In genomic region chr1:1759456-1760344, GRCh38 we compare ENCODE assay signal across 18 cellular contexts. TPM values are rescaled to one million over a fixed set of nuclear protein-coding genes. Genes with fewer than 3 reads are reported as not detected.
DNase-seq lines count a peak whose midpoint lies in the region; ATAC-seq and TF ChIP-seq lines count a peak whose summit lies in the region.
"Had no signal": no experiment of that assay in that cellular context is flagged by ENCODE, and none has a peak within 500 bp of the region (broad histone marks: within the 10 kb centered on the region; RNA-seq: fewer than 3 reads in every experiment).

No MANE protein-coding gene starts in this region.

- no peaks in the 10 kb centered on the region for H3K9me3 Mint-ChIP-seq in stimulated activated naive B cell treated with anti-CD40 and anti-IgM and Interleukin-4, amounts not matched to agents 10 μg/mL and 1 μg/mL and 100 μg/mL, for 72 hours
- H3K9me3 Mint-ChIP-seq: activated T-helper 17 cell treated with anti-CD3 and anti-CD28 coated beads, Interleukin-2, amount 50 U/mL, for 72 hours had no signal

- no peak for DNase-seq in left ventricle myocardium inferior
- DNase-seq in right atrium auricular region (ENCODE audit: low spot score), result no peak
- peak; percentile 87 for DNase-seq in mesenteric fat pad (ENCODE audit: low spot score)
- DNase-seq in T-helper 17 cell, result no peak
- no peak for DNase-seq in AML-193 (lab: John Stamatoyannopoulos, UW)
- no peak for DNase-seq in DMS79 (lab: John Stamatoyannopoulos, UW)
- no peak for DNase-seq in stimulated activated naive B cell treated with anti-CD40 and anti-IgM and Interleukin-4, amounts not matched to agents 10 μg/mL and 1 μg/mL and 100 μg/mL, for 72 hours
- DNase-seq: activated CD4-positive, alpha-beta T cell treated with anti-CD3 and anti-CD28 coated beads, Interleukin-2, amount 50 U/mL, for 1 hour; effector CD8-positive, alpha-beta T cell; GDM1; kidney glomerular epithelial cell; MM.1S; stimulated activated CD4-positive, alpha-beta T cell treated with anti-CD3 and anti-CD28 coated beads, Interleukin-12 subunit alpha, Interleukin-12 subunit beta, amount 100 ng/mL, for 4 hours; T-helper 2 cell had no signal

- H3K27ac ChIP-seq in left ventricle myocardium inferior (replicated peaks), result peak overlapping the region; percentile 67
- H3K27ac ChIP-seq in right atrium auricular region, result no peak overlapping the region
- peak overlapping the region; percentile 34 for H3K27ac ChIP-seq in angular gyrus (ENCODE audit: low read depth, low read length)

- H3K36me3 ChIP-seq in left ventricle myocardium inferior, result peaks cover 85% of the 10 kb centered on the region
- peaks cover 89% of the 10 kb centered on the region for H3K36me3 ChIP-seq in right atrium auricular region

- intact Hi-C loops in left ventricle myocardium inferior (cut with micrococcal nuclease), result loop anchor here (10.0 kb wide), 1 partner anchor 145 kb away; no protein-coding TSS in a partner anchor

- H3K4me3 ChIP-seq in left ventricle myocardium inferior (peak overlapping the region; percentile 21), right atrium auricular region (no peak overlapping the region)
- H3K4me3 ChIP-seq: gastroesophageal sphincter had no signal

- no peak for ATAC-seq in T-helper 17 cell
- ATAC-seq in stimulated activated naive B cell treated with anti-CD40 and anti-IgM and Interleukin-4, amounts not matched to agents 10 μg/mL and 1 μg/mL and 100 μg/mL, for 72 hours (replicated peaks), result no peak
- ATAC-seq: activated T-helper 17 cell treated with anti-CD3 and anti-CD28 coated beads, Interleukin-2, amount 50 U/mL, for 72 hours had no signal

- H3K27me3 ChIP-seq in left ventricle myocardium inferior (ENCODE audit: low read depth) (no peaks in the 10 kb centered on the region), right atrium auricular region (no peaks in the 10 kb centered on the region)
- H3K27me3 ChIP-seq: gastroesophageal sphincter had no signal

- peaks cover 2% of the 10 kb centered on the region for H3K4me1 Mint-ChIP-seq in T-helper 17 cell
- peaks cover 10 to 28% of the 10 kb centered on the region in 2 donors for H3K4me1 Mint-ChIP-seq in stimulated activated naive B cell treated with anti-CD40 and anti-IgM and Interleukin-4, amounts not matched to agents 10 μg/mL and 1 μg/mL and 100 μg/mL, for 72 hours
- H3K4me1 Mint-ChIP-seq: activated T-helper 17 cell treated with anti-CD3 and anti-CD28 coated beads, Interleukin-2, amount 50 U/mL, for 72 hours; B cell had no signal

- H3K27me3 Mint-ChIP-seq in T-helper 17 cell, result no peaks in the 10 kb centered on the region
- H3K27me3 Mint-ChIP-seq in stimulated activated naive B cell treated with anti-CD40 and anti-IgM and Interleukin-4, amounts not matched to agents 10 μg/mL and 1 μg/mL and 100 μg/mL, for 72 hours, result no peaks in the 10 kb centered on the region
- H3K27me3 Mint-ChIP-seq: activated T-helper 17 cell treated with anti-CD3 and anti-CD28 coated beads, Interleukin-2, amount 50 U/mL, for 72 hours; B cell had no signal

- no peak overlapping the region for H3K4me3 Mint-ChIP-seq in T-helper 17 cell
- no peak overlapping the region for H3K4me3 Mint-ChIP-seq in stimulated activated naive B cell treated with anti-CD40 and anti-IgM and Interleukin-4, amounts not matched to agents 10 μg/mL and 1 μg/mL and 100 μg/mL, for 72 hours
- H3K4me3 Mint-ChIP-seq: activated T-helper 17 cell treated with anti-CD3 and anti-CD28 coated beads, Interleukin-2, amount 50 U/mL, for 72 hours; B cell had no signal

- H3K27ac Mint-ChIP-seq in T-helper 17 cell, result no peak overlapping the region
- no peak overlapping the region for H3K27ac Mint-ChIP-seq in stimulated activated naive B cell treated with anti-CD40 and anti-IgM and Interleukin-4, amounts not matched to agents 10 μg/mL and 1 μg/mL and 100 μg/mL, for 72 hours
- H3K27ac Mint-ChIP-seq: activated T-helper 17 cell treated with anti-CD3 and anti-CD28 coated beads, Interleukin-2, amount 50 U/mL, for 72 hours; B cell had no signal

- H3K36me3 Mint-ChIP-seq in T-helper 17 cell (ENCODE audit: low read depth), result no peaks in the 10 kb centered on the region
- peaks cover 51 to 63% of the 10 kb centered on the region in 2 donors for H3K36me3 Mint-ChIP-seq in stimulated activated naive B cell treated with anti-CD40 and anti-IgM and Interleukin-4, amounts not matched to agents 10 μg/mL and 1 μg/mL and 100 μg/mL, for 72 hours

- H3K4me1 ChIP-seq in left ventricle myocardium inferior, result peaks cover 19% of the 10 kb centered on the region
- H3K4me1 ChIP-seq in right atrium auricular region, result peaks cover 0 to 20% of the 10 kb centered on the region in 2 donors

- H3K9me3 ChIP-seq in left ventricle myocardium inferior (replicated peaks), result no peaks in the 10 kb centered on the region
- no peaks in the 10 kb centered on the region for H3K9me3 ChIP-seq in right atrium auricular region
- no peaks in the 10 kb centered on the region for H3K9me3 ChIP-seq in T-helper 17 cell (ENCODE audit: control insufficient read depth, low read length, poor library complexity, severe bottlenecking)
- H3K9me3 ChIP-seq: gastroesophageal sphincter had no signal

- no peak for TF ChIP-seq CTCF in left ventricle myocardium inferior (IDR thresholded peaks at IDR 0.05; ENCODE audit: borderline replicate concordance)
- no peak for TF ChIP-seq CTCF in right atrium auricular region (IDR thresholded peaks at IDR 0.05)

RNA-seq across cellular contexts. Expression of gene NADK, which starts 18.6 kb away (rescaled TPM):
- total RNA-seq in left ventricle myocardium inferior, result 25.3 TPM
- total RNA-seq in right atrium auricular region, result 10 to 100 TPM; 26.5 to 51.5 TPM
- total RNA-seq in mesenteric fat pad, result 165 TPM
- 10 to 100 TPM; 54.8 to 61.5 TPM for total RNA-seq in T-helper 17 cell

RNA-seq across cellular contexts. Expression of gene CDK11A, which starts 35.5 kb away (rescaled TPM):
- 21.7 TPM for total RNA-seq in left ventricle myocardium inferior
- total RNA-seq in right atrium auricular region, result 1 to 10 TPM; 4.3 to 8.2 TPM
- total RNA-seq in mesenteric fat pad, result 45.5 TPM
- total RNA-seq in T-helper 17 cell, result 100 to 1,000 TPM; 218 to 232 TPM

Comparison
In these comparisons a context has a peak if more than half of its experiments do, and no peak if none do; other contexts are left out.
1. H3K27ac ChIP-seq: peak in left ventricle myocardium inferior (single experiment) and angular gyrus (single experiment); none in right atrium auricular region (0 of 2).